32 cellular contexts compared by ENCODE assay signal in genomic region chr3:28891485-28891884, GRCh38.
"Had no signal": no experiment of that assay in that cellular context is flagged by ENCODE, and none has a peak within 500 bp of the region (broad histone marks: within the 10 kb centered on the region; RNA-seq: fewer than 3 reads in every experiment).

No MANE protein-coding gene starts in this region.

- H3K27me3 ChIP-seq: body of pancreas, brain microvascular endothelial cell, breast epithelium had no signal

- H3K9me3 ChIP-seq: body of pancreas, breast epithelium had no signal

- ATAC-seq: activated CD4-positive, alpha-beta T cell treated with anti-CD3 and anti-CD28 coated beads for 36 hours; activated CD4-positive, CD25-positive, alpha-beta regulatory T cell treated with anti-CD3 and anti-CD28 coated beads, Interleukin-2, amount 50 U/mL, for 24 hours; activated CD8-positive, alpha-beta memory T cell treated with anti-CD3 and anti-CD28 coated beads, Interleukin-2, amount 10 ng/mL, durations not matched to agents 7 days and 5 days; activated CD8-positive, alpha-beta T cell treated with anti-CD3 and anti-CD28 coated beads, Interleukin-2, amount 10 ng/mL, durations not matched to agents 7 days and 5 days; activated naive CD8-positive, alpha-beta T cell treated with anti-CD3 and anti-CD28 coated beads, Interleukin-2, amount 50 U/mL, for 24 hours; body of pancreas; WTC11 had no signal

- H3K4me3 ChIP-seq: body of pancreas, breast epithelium had no signal

- H3K27ac ChIP-seq: body of pancreas, brain microvascular endothelial cell, breast epithelium, WERI-Rb-1 had no signal

- DNase-seq: activated CD4-positive, alpha-beta memory T cell treated with anti-CD3 and anti-CD28 coated beads, Interleukin-2, amount 10 ng/mL, durations not matched to agents 7 days and 5 days; activated CD4-positive, alpha-beta T cell treated with anti-CD3 and anti-CD28 coated beads for 1 hour; activated CD4-positive, alpha-beta T cell treated with anti-CD3 and anti-CD28 coated beads for 36 hours; activated CD4-positive, alpha-beta T cell treated with anti-CD3 and anti-CD28 coated beads for 48 hours; activated CD4-positive, alpha-beta T cell treated with anti-CD3 and anti-CD28 coated beads, Interleukin-2, amount 10 ng/mL, durations not matched to agents 7 days and 5 days; activated CD4-positive, alpha-beta T cell treated with anti-CD3 and anti-CD28 coated beads, Interleukin-2, amount 50 U/mL, for 48 hours; activated CD4-positive, CD25-positive, alpha-beta regulatory T cell; activated CD8-positive, alpha-beta memory T cell treated with anti-CD3 and anti-CD28 coated beads for 24 hours; activated CD8-positive, alpha-beta memory T cell treated with anti-CD3 and anti-CD28 coated beads, Interleukin-2, amount 10 ng/mL, durations not matched to agents 7 days and 5 days; activated CD8-positive, alpha-beta memory T cell treated with anti-CD3 and anti-CD28 coated beads, Interleukin-2, amount 50 U/mL, for 48 hours; activated CD8-positive, alpha-beta T cell treated with anti-CD3 and anti-CD28 coated beads, Interleukin-2, amount 10 ng/mL, durations not matched to agents 7 days and 5 days; activated effector memory CD4-positive, alpha-beta T cell treated with Interleukin-2 at 50 U/mL for 16 hours; activated gamma-delta T cell; activated naive CD4-positive, alpha-beta T cell treated with anti-CD3 and anti-CD28 coated beads, Interleukin-2, amount 10 ng/mL, durations not matched to agents 7 days and 5 days; activated naive CD4-positive, alpha-beta T cell treated with Interleukin-2 at 50 U/mL for 16 hours; activated naive CD8-positive, alpha-beta T cell treated with anti-CD3 and anti-CD28 coated beads, Interleukin-2, amount 10 ng/mL, durations not matched to agents 7 days and 5 days; activated naive CD8-positive, alpha-beta T cell treated with anti-CD3 and anti-CD28 coated beads, Interleukin-2, amount 50 U/mL, for 24 hours; activated T-cell treated with anti-CD3 and anti-CD28 coated beads, Interleukin-2, amount 50 U/mL, for 24 hours; activated T-cell treated with anti-CD3 and anti-CD28 coated beads, Interleukin-2, amount 50 U/mL, for 48 hours; amniotic stem cell; aorta; body of pancreas; brain microvascular endothelial cell; central memory CD4-positive, alpha-beta T cell; T-helper 2 cell; T-helper 9 cell; WERI-Rb-1 had no signal

- H3K36me3 ChIP-seq: brain microvascular endothelial cell, breast epithelium, WERI-Rb-1 had no signal

- H3K4me1 ChIP-seq: body of pancreas, breast epithelium had no signal

- FAIRE-seq: astrocyte, colon had no signal
